ENCODE assay signal across 9 cellular contexts in the genomic region with DNA sequence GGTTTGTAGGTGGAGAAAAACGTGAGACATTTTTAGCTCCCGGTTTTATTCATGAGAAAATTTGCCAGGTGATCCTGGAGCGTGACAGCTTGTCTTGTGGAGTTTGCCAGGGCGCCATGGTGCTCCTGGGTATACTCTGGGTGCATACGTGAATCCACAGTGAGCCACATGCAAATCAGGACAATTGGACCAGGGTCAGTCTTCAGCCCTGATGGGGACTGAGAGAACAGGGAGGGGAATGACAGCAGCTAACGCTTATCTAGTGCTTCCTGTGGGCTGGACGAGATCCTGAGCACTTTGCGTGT.
DNase-seq lines count a peak whose midpoint lies in the region; ATAC-seq and TF ChIP-seq lines count a peak whose summit lies in the region.
"Had no signal": no experiment of that assay in that cellular context is flagged by ENCODE, and none has a peak within 500 bp of the region (broad histone marks: within the 10 kb centered on the region; RNA-seq: fewer than 3 reads in every experiment).

No MANE protein-coding gene starts in this region.

- WGBS in IMR-90 (ENCODE audit: extremely low coverage in 2 of 2, insufficient read length in 1 of 2), 2 experiments: 86% methylated on average over 4 of the region's 8 CpGs; no CpG with 5 or more reads in 1 of the 2 experiments
- 51 to 73% (median 69%) methylated on average over 8 of the region's 8 CpGs for WGBS in spleen, 5 donors

- no peak overlapping the region for H3K4me3 ChIP-seq in IMR-90 (ENCODE audit: insufficient read depth, low read depth, low read length)
- H3K4me3 ChIP-seq in right atrium auricular region: peak overlapping the region in 1 of 2 donors; percentile 11
- no peak overlapping the region for H3K4me3 ChIP-seq in spleen

- H3K79me1 ChIP-seq in IMR-90 (ENCODE audit: low read depth in 1 of 2, low read length in 2 of 2): 0 out of 4 replicates have a peak, but pooled peaks cover 0 to 3% of the 10 kb centered on the region in 2 experiments

- H3K9me1 ChIP-seq in IMR-90 (ENCODE audit: insufficient read depth, low read length): peaks cover 11% of the 10 kb centered on the region; the same call in 1 of the 2 replicates

- peak overlapping the region in 4 of 5 experiments; percentile 20 to 46 (median 30) for H3K4me3 Mint-ChIP-seq in brain
- H3K4me3 Mint-ChIP-seq: activated B cell treated with CpG ODN at 0.5 μM for 24 hours had no signal

- intact Hi-C loops in IMR-90 (cut with micrococcal nuclease) (no loop called here), spleen (cut with DNase I; ENCODE audit: low total_unique reads) (no loop called here)

- H3K27me3 ChIP-seq in IMR-90 (ENCODE audit: control insufficient read depth, insufficient read depth, low read length): no peaks in the 10 kb centered on the region
- H3K27me3 ChIP-seq in right atrium auricular region: no peaks in the 10 kb centered on the region
- H3K27me3 ChIP-seq in spleen (replicated peaks in 1 of 7): no peaks in the 10 kb centered on the region

- H3K36me3 ChIP-seq in IMR-90 (ENCODE audit: control insufficient read depth, insufficient read depth, low read length): no peaks in the 10 kb centered on the region
- H3K36me3 ChIP-seq in right atrium auricular region: no peaks in the 10 kb centered on the region
- no peaks in the 10 kb centered on the region for H3K36me3 ChIP-seq in spleen

- DNase-seq in IMR-90 (no peak), right atrium auricular region (ENCODE audit: low spot score) (no peak), spleen (no peak), NCI-H1105 (lab: John Stamatoyannopoulos, UW) (no peak)
- DNase-seq: activated B cell treated with CpG ODN at 0.5 μM for 24 hours had no signal

- ATAC-seq in IMR-90 (ENCODE audit: low read depth) (no peak), GM21367 (IDR thresholded peaks at IDR 0.05; ENCODE audit: unreplicated experiment) (no peak), HG02588 (IDR thresholded peaks at IDR 0.05; ENCODE audit: unreplicated experiment) (no peak), HG03520 (IDR thresholded peaks at IDR 0.05; ENCODE audit: unreplicated experiment) (no peak)

- BruUV-seq in IMR-90 (replicated peaks; lab: Mats Ljungman, UMichigan): no TSS peak

- H2AFZ ChIP-seq in IMR-90 (replicated peaks; ENCODE audit: low read length, poor library complexity): peak overlapping the region; percentile 88

- CTCF ChIA-PET in IMR-90 (lab: Yijun Ruan, JAX): interaction anchor here (1.0 to 1.1 kb wide), 2 partner anchors 9 to 79 kb away, joined by 3 to 4 read pairs; no protein-coding TSS in a partner anchor

- POLR2A ChIA-PET in IMR-90 (lab: Charles Lee; ENCODE audit: unreplicated experiment): no interaction called here

- TF ChIP-seq POLR2A in IMR-90 (IDR thresholded peaks at IDR 0.05; ENCODE audit: low read depth, low read length) (no peak), spleen (IDR thresholded peaks at IDR 0.05) (no peak)

- H3K27ac Mint-ChIP-seq in brain: peak overlapping the region; percentile 87 to 92 (median 88)
- H3K27ac Mint-ChIP-seq: activated B cell treated with CpG ODN at 0.5 μM for 24 hours had no signal

- in situ Hi-C loops in IMR-90 (cut with MboI; ENCODE audit: low sequenced_read_pairs): no loop called here

- H3K4me1 ChIP-seq in IMR-90 (ENCODE audit: control insufficient read depth, insufficient read depth, low read length) (peaks cover 35% of the 10 kb centered on the region), right atrium auricular region (peaks cover 0 to 64% of the 10 kb centered on the region in 2 donors), spleen (peaks cover 24 to 80% (median 49%) of the 10 kb centered on the region in 6 donors)

- peak overlapping the region; percentile 95 for H2BK120ac ChIP-seq in IMR-90 (ENCODE audit: low read depth, low read length)

- peaks cover 4 to 18% (median 14%) of the 10 kb centered on the region in 5 experiments for H3K9me3 Mint-ChIP-seq in brain
- H3K9me3 Mint-ChIP-seq: activated B cell treated with CpG ODN at 0.5 μM for 24 hours had no signal

- TF ChIP-seq RAD21 in IMR-90 (IDR thresholded peaks at IDR 0.05; ENCODE audit: low read length): no peak

- H3K27me3 Mint-ChIP-seq in brain: peaks cover 3% of the 10 kb centered on the region

- peaks cover 78% of the 10 kb centered on the region for H3K4me1 Mint-ChIP-seq in brain

- H3K9me3 ChIP-seq in IMR-90 (ENCODE audit: control insufficient read depth, insufficient read depth, low read length): no peaks in the 10 kb centered on the region; the same call in 1 of the 2 replicates
- H3K9me3 ChIP-seq in right atrium auricular region: peaks cover 0 to 4% of the 10 kb centered on the region in 2 donors
- H3K9me3 ChIP-seq in spleen: no peaks in the 10 kb centered on the region

- peak overlapping the region; percentile 76 for H3K23ac ChIP-seq in IMR-90 (ENCODE audit: low read depth, low read length)

- H2BK15ac ChIP-seq in IMR-90 (ENCODE audit: low read depth, low read length): peak overlapping the region; percentile 25; the same call in 1 of the 3 replicates

- peak overlapping the region; percentile 3; the same call in 1 of the 2 replicates for H4K91ac ChIP-seq in IMR-90 (ENCODE audit: insufficient read depth, low read depth, low read length)

- peak overlapping the region; percentile 78; the same call in 1 of the 2 replicates for H2AK5ac ChIP-seq in IMR-90 (ENCODE audit: low read depth, low read length)

- no peak overlapping the region for H2BK5ac ChIP-seq in IMR-90 (ENCODE audit: low read depth, low read length, poor library complexity, severe bottlenecking)

- H3K9ac ChIP-seq in IMR-90 (ENCODE audit: low read depth, low read length): peak overlapping the region; percentile 28; the same call in 1 of the 2 replicates

- dilution Hi-C loops in IMR-90 (cut with HindIII; ENCODE audit: low sequenced_read_pairs, unreplicated experiment): loop anchor here (10.0 kb wide), 1 partner anchor 49 kb away; no protein-coding TSS in a partner anchor

- no peaks in the 10 kb centered on the region for H3K36me3 Mint-ChIP-seq in brain

- H3K27ac ChIP-seq in IMR-90 (ENCODE audit: insufficient read depth, low read length) (peak overlapping the region; percentile 49; the same call in 1 of the 2 replicates), right atrium auricular region (peak overlapping the region; percentile 62 to 73), spleen (peak overlapping the region in 5 of 8 donors; percentile 36 to 63 (median 43))

- no peak overlapping the region; the same call in 1 of the 2 replicates for H3K56ac ChIP-seq in IMR-90 (ENCODE audit: extremely low read depth, insufficient read depth, low read length)

- peak overlapping the region; percentile 63 for H2BK20ac ChIP-seq in IMR-90 (ENCODE audit: low read depth, low read length)

- no peaks in the 10 kb centered on the region for H4K20me1 ChIP-seq in IMR-90 (ENCODE audit: insufficient read depth, low read length)

- peak overlapping the region; percentile 91 for H3K4ac ChIP-seq in IMR-90 (ENCODE audit: low read depth, low read length)

- H3K18ac ChIP-seq in IMR-90 (ENCODE audit: low read depth, low read length): peak overlapping the region; percentile 25

- H2AK9ac ChIP-seq in IMR-90 (replicated peaks; ENCODE audit: low read depth, low read length, poor library complexity): peak overlapping the region; percentile 45

- no peak for TF ChIP-seq CTCF in IMR-90 (conservative IDR thresholded peaks at IDR 0.05; ENCODE audit: low read depth, low read length)
- TF ChIP-seq CTCF in brain (conservative IDR thresholded peaks at IDR 0.05): no peak
- TF ChIP-seq CTCF in right atrium auricular region (IDR thresholded peaks at IDR 0.05): no peak
- TF ChIP-seq CTCF in spleen (IDR thresholded peaks at IDR 0.05 in 8 of 11, conservative IDR thresholded peaks at IDR 0.05 in 3 of 11): no peak

- peak overlapping the region; percentile 2; the same call in 1 of the 2 replicates for H4K5ac ChIP-seq in IMR-90 (ENCODE audit: low read depth, low read length)

- H3K4me2 ChIP-seq in IMR-90 (ENCODE audit: low read depth, low read length): peak overlapping the region; percentile 95

- H4K8ac ChIP-seq in IMR-90 (ENCODE audit: low read depth in 2 of 2, low read length in 2 of 2): peak overlapping the region; percentile 28 to 85; a peak in 2 of 4 replicates

- peak overlapping the region; percentile 95; the same call in 1 of the 2 replicates for H3K14ac ChIP-seq in IMR-90 (replicated peaks; ENCODE audit: low read depth, low read length)

TF ChIP-seq in IMR-90, 13 proteins besides CTCF, POLR2A, EP300 and RAD21:
- TF ChIP-seq MAFK (IDR thresholded peaks at IDR 0.05; ENCODE audit: low read depth, low read length): no peak
- TF ChIP-seq, protein P1, sequence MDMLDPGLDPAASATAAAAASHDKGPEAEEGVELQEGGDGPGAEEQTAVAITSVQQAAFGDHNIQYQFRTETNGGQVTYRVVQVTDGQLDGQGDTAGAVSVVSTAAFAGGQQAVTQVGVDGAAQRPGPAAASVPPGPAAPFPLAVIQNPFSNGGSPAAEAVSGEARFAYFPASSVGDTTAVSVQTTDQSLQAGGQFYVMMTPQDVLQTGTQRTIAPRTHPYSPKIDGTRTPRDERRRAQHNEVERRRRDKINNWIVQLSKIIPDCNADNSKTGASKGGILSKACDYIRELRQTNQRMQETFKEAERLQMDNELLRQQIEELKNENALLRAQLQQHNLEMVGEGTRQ (IDR thresholded peaks at IDR 0.05; ENCODE audit: low read depth, low read length): no peak
- no peak for TF ChIP-seq BHLHE40 (IDR thresholded peaks at IDR 0.05; ENCODE audit: low read depth, low read length)
- no peak for TF ChIP-seq RCOR1 (IDR thresholded peaks at IDR 0.05; ENCODE audit: insufficient replicate concordance, low read length)
- TF ChIP-seq SMC3 (IDR thresholded peaks at IDR 0.05; ENCODE audit: low read depth, low read length): no peak
- TF ChIP-seq RFX5 (IDR thresholded peaks at IDR 0.05; ENCODE audit: low read depth, low read length): no peak
- TF ChIP-seq CHD1 (IDR thresholded peaks at IDR 0.05; ENCODE audit: low read depth, low read length): no peak
- TF ChIP-seq CEBPB (IDR thresholded peaks at IDR 0.05; ENCODE audit: low read depth, low read length): no peak
- TF ChIP-seq, protein P2, sequence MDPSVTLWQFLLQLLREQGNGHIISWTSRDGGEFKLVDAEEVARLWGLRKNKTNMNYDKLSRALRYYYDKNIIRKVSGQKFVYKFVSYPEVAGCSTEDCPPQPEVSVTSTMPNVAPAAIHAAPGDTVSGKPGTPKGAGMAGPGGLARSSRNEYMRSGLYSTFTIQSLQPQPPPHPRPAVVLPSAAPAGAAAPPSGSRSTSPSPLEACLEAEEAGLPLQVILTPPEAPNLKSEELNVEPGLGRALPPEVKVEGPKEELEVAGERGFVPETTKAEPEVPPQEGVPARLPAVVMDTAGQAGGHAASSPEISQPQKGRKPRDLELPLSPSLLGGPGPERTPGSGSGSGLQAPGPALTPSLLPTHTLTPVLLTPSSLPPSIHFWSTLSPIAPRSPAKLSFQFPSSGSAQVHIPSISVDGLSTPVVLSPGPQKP (IDR thresholded peaks at IDR 0.05; ENCODE audit: borderline replicate concordance, low read depth, low read length): no peak
- TF ChIP-seq MXI1 (IDR thresholded peaks at IDR 0.05; ENCODE audit: borderline replicate concordance, low read depth, low read length): no peak
- TF ChIP-seq FOS (IDR thresholded peaks at IDR 0.05; ENCODE audit: low read depth, low read length): no peak
- no peak for TF ChIP-seq MAZ (IDR thresholded peaks at IDR 0.05; ENCODE audit: borderline replicate concordance, low read depth, low read length)
- TF ChIP-seq NFE2L2 (IDR thresholded peaks at IDR 0.05; ENCODE audit: low read depth, low read length): no peak
TF ChIP-seq in IMR-90: peak in this region for 0.
